8 cellular contexts compared by ENCODE assay signal in the genomic region with DNA sequence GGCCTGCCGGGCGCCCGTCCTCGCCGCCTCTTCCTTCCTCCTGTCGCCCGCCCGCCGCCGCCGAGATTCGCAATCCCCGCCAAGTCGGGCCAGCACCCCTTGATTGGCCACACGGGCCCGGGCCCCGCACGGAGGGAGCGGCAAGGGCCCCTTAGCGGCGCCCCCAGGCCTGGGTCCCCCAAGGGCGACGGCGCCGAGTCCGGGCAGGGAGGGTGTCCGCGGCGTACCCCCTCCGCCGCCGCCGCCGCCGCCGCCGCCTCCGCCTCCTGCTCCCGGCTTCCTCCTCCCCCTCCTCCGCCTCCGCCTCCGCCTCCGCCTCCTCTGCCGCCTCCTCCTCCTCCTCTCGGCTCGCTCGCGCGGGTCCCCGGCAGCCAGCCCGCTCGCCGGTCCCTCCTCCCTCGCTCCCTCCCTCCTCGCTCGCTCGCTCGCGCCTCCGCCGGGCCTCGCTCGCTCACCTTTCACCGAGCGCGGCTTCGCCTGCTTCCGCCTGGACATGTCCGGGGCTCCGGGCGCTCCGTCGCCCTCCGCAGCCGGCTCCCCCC. TPM values are rescaled to one million over a fixed set of nuclear protein-coding genes. Genes with fewer than 3 reads are reported as not detected.
A peak's percentile ranks its signal among the peaks of the same experiment; 100 is the strongest.
DNase-seq lines count a peak whose midpoint lies in the region; ATAC-seq and TF ChIP-seq lines count a peak whose summit lies in the region.

No MANE protein-coding gene starts in this region.

- 0% methylated on average over 13 of the region's 75 CpGs for WGBS in right lobe of liver (ENCODE audit: insufficient coverage, low coverage, low lambda C conversion rate, missing lambda C conversion rate)

- no peak for TF ChIP-seq CTCF in right lobe of liver (IDR thresholded peaks at IDR 0.05)

- intact Hi-C loops in right lobe of liver (cut with DNase I) = loop anchor here in 1 of 2 donors (5.0 kb wide), 1 partner anchor 67 kb away; no protein-coding TSS in a partner anchor

- ATAC-seq in GM18505 (IDR thresholded peaks at IDR 0.05; ENCODE audit: unreplicated experiment) (peak; percentile 61), HG02943 (IDR thresholded peaks at IDR 0.05; ENCODE audit: low read depth, unreplicated experiment) (peak; percentile 72), right lobe of liver (peak; percentile 73 to 87 (median 84))

- no peaks in the 10 kb centered on the region for H3K9me3 ChIP-seq in right lobe of liver

- no peaks in the 10 kb centered on the region for H3K27me3 ChIP-seq in right lobe of liver

- H3K4me1 ChIP-seq in right lobe of liver = peaks cover 0 to 8% (median 0%) of the 10 kb centered on the region in 4 donors

- no peak for TF ChIP-seq POLR2A in GM18505 (IDR thresholded peaks at IDR 0.05; ENCODE audit: borderline replicate concordance, extremely low read depth, insufficient read depth, insufficient read length)
- peak; percentile 48 for TF ChIP-seq POLR2A in right lobe of liver (IDR thresholded peaks at IDR 0.05)

- H3K4me3 ChIP-seq in right lobe of liver = peak overlapping the region; percentile 57 to 63 (median 61)

- H3K27ac ChIP-seq in right lobe of liver = peak overlapping the region; percentile 31 to 73 (median 69)

- DNase-seq in NCI-H446 treated with DMSO at 0.1 percent for 48 hours (lab: John Stamatoyannopoulos, UW) = peak; percentile 28
- DNase-seq in activated CD4-positive, alpha-beta T cell treated with anti-CD3 and anti-CD28 coated beads, Interleukin-2, amount 50 U/mL, for 48 hours = peak; percentile 36 to 38
- DNase-seq in ecto neural progenitor cell (ENCODE audit: low spot score) = peak; percentile 93
- peak; percentile 91 to 93 (median 92) for DNase-seq in right lobe of liver
- peak; percentile 40 for DNase-seq in stimulated activated CD8-positive, alpha-beta memory T cell treated with anti-CD3 and anti-CD28 coated beads, Interleukin-12 subunit alpha, Interleukin-12 subunit beta, amount 100 ng/mL, for 1 hour (ENCODE audit: low read depth)
- DNase-seq in NCI-H1048 (lab: John Stamatoyannopoulos, UW) = no peak

- H3K36me3 ChIP-seq in right lobe of liver = no peaks in the 10 kb centered on the region

RNA-seq across cellular contexts. Expression of a gene that starts 0.6 kb away (rescaled TPM):
- total RNA-seq in right lobe of liver = 1 to 10 TPM in 2 of 6 experiments, under 1 TPM in 4; 0.43 to 1.2 (median 0.89) TPM
